Comparison of ENCODE assay signal across 32 cellular contexts in genomic region chr12:113892556-113892955, GRCh38.
"Had no signal": no experiment of that assay in that cellular context is flagged by ENCODE, and none has a peak within 500 bp of the region (broad histone marks: within the 10 kb centered on the region; RNA-seq: fewer than 3 reads in every experiment).

No MANE protein-coding gene starts in this region.

- H3K4me3 Mint-ChIP-seq: activated CD4-positive, alpha-beta memory T cell treated with anti-CD3 and anti-CD28 coated beads for 36 hours; activated CD4-positive, alpha-beta T cell treated with anti-CD3 and anti-CD28 coated beads for 36 hours; activated CD4-positive, alpha-beta T cell treated with anti-CD3 and anti-CD28 coated beads, Interleukin-2, amount 10 ng/mL, durations not matched to agents 24 days and 14 days; activated CD8-positive, alpha-beta memory T cell treated with anti-CD3 and anti-CD28 coated beads, Interleukin-2, amount 10 ng/mL, durations not matched to agents 7 days and 5 days; activated CD8-positive, alpha-beta T cell treated with anti-CD3 and anti-CD28 coated beads, Interleukin-2, amount 10 ng/mL, durations not matched to agents 7 days and 5 days; activated naive CD4-positive, alpha-beta T cell treated with anti-CD3 and anti-CD28 coated beads, Interleukin-2, amount 10 ng/mL, durations not matched to agents 7 days and 5 days; activated naive CD8-positive, alpha-beta T cell treated with anti-CD3 and anti-CD28 coated beads, Interleukin-2, amount 10 ng/mL, durations not matched to agents 7 days and 5 days; activated T-helper 1 cell treated with anti-CD3 and anti-CD28 coated beads, Interleukin-12 subunit alpha, Interleukin-12 subunit beta, Interleukin-2, Interleukin-4 antibody, amounts not matched to agents 30 ng/mL and 10 ng/mL and 1 ng/mL, durations not matched to agents 14 hours and 24 hours and 36 hours; brain; dendritic cell treated with granulocyte-macrophage colony-stimulating factor and Interleukin-4, amounts not matched to agents 40 ng/mL and 50 ng/mL, for 4 days had no signal

- H3K27me3 ChIP-seq: ascending aorta, breast epithelium, cardiac muscle cell, dorsolateral prefrontal cortex, esophagus muscularis mucosa, foreskin keratinocyte, gastrocnemius medialis, heart left ventricle had no signal

- H3K36me3 Mint-ChIP-seq: activated CD8-positive, alpha-beta memory T cell treated with anti-CD3 and anti-CD28 coated beads, Interleukin-2, amount 10 ng/mL, durations not matched to agents 7 days and 5 days; activated naive CD4-positive, alpha-beta T cell treated with anti-CD3 and anti-CD28 coated beads, Interleukin-2, amount 10 ng/mL, durations not matched to agents 7 days and 5 days; brain had no signal

- H3K27ac ChIP-seq: ascending aorta, cardiac muscle cell, coronary artery, dorsolateral prefrontal cortex, esophagus muscularis mucosa, foreskin keratinocyte, gastrocnemius medialis, heart left ventricle had no signal

- H3K9me3 Mint-ChIP-seq: activated CD4-positive, alpha-beta memory T cell treated with anti-CD3 and anti-CD28 coated beads for 36 hours; activated CD4-positive, alpha-beta T cell treated with anti-CD3 and anti-CD28 coated beads, Interleukin-2, amount 10 ng/mL, durations not matched to agents 24 days and 14 days; activated naive CD4-positive, alpha-beta T cell treated with anti-CD3 and anti-CD28 coated beads, Interleukin-2, amount 10 ng/mL, durations not matched to agents 7 days and 5 days; activated naive CD4-positive, alpha-beta T cell treated with anti-CD3 and anti-CD28 coated beads, Interleukin-2, amount 50 U/mL, for 72 hours; activated naive CD8-positive, alpha-beta T cell treated with anti-CD3 and anti-CD28 coated beads, Interleukin-2, amount 10 ng/mL, durations not matched to agents 7 days and 5 days; activated T-helper 1 cell treated with anti-CD3 and anti-CD28 coated beads, Interleukin-12 subunit alpha, Interleukin-12 subunit beta, Interleukin-2, Interleukin-4 antibody, amounts not matched to agents 30 ng/mL and 10 ng/mL and 1 ng/mL, durations not matched to agents 14 hours and 24 hours and 36 hours; dendritic cell treated with granulocyte-macrophage colony-stimulating factor and Interleukin-4, amounts not matched to agents 40 ng/mL and 50 ng/mL, for 4 days had no signal

- H3K27me3 Mint-ChIP-seq: activated CD4-positive, alpha-beta memory T cell treated with anti-CD3 and anti-CD28 coated beads for 36 hours; activated CD4-positive, alpha-beta T cell treated with anti-CD3 and anti-CD28 coated beads for 36 hours; activated CD4-positive, alpha-beta T cell treated with anti-CD3 and anti-CD28 coated beads, Interleukin-2, amount 10 ng/mL, durations not matched to agents 24 days and 14 days; activated CD8-positive, alpha-beta memory T cell treated with anti-CD3 and anti-CD28 coated beads, Interleukin-2, amount 10 ng/mL, durations not matched to agents 7 days and 5 days; activated naive CD4-positive, alpha-beta T cell treated with anti-CD3 and anti-CD28 coated beads, Interleukin-2, amount 10 ng/mL, durations not matched to agents 7 days and 5 days; activated naive CD8-positive, alpha-beta T cell treated with anti-CD3 and anti-CD28 coated beads, Interleukin-2, amount 10 ng/mL, durations not matched to agents 7 days and 5 days; brain; dendritic cell treated with granulocyte-macrophage colony-stimulating factor and Interleukin-4, amounts not matched to agents 40 ng/mL and 50 ng/mL, for 4 days had no signal

- H3K4me1 ChIP-seq: ascending aorta, foreskin keratinocyte, gastrocnemius medialis, heart left ventricle had no signal

- H3K36me3 ChIP-seq: breast epithelium, cardiac muscle cell had no signal

- H3K4me1 Mint-ChIP-seq: activated CD4-positive, alpha-beta T cell treated with anti-CD3 and anti-CD28 coated beads for 36 hours; activated CD8-positive, alpha-beta memory T cell treated with anti-CD3 and anti-CD28 coated beads, Interleukin-2, amount 10 ng/mL, durations not matched to agents 7 days and 5 days; activated naive CD4-positive, alpha-beta T cell treated with anti-CD3 and anti-CD28 coated beads, Interleukin-2, amount 10 ng/mL, durations not matched to agents 7 days and 5 days; activated naive CD8-positive, alpha-beta T cell treated with anti-CD3 and anti-CD28 coated beads, Interleukin-2, amount 10 ng/mL, durations not matched to agents 7 days and 5 days had no signal

- H3K4me3 ChIP-seq: ascending aorta, breast epithelium, cardiac muscle cell, coronary artery, dorsolateral prefrontal cortex, esophagus muscularis mucosa, gastrocnemius medialis, heart left ventricle had no signal

- ATAC-seq: activated CD8-positive, alpha-beta memory T cell treated with anti-CD3 and anti-CD28 coated beads, Interleukin-2, amount 10 ng/mL, durations not matched to agents 7 days and 5 days; activated CD8-positive, alpha-beta T cell treated with anti-CD3 and anti-CD28 coated beads, Interleukin-2, amount 10 ng/mL, durations not matched to agents 7 days and 5 days; foreskin keratinocyte; gastrocnemius medialis; heart left ventricle had no signal

- H3K27ac Mint-ChIP-seq: activated CD4-positive, alpha-beta memory T cell treated with anti-CD3 and anti-CD28 coated beads for 36 hours; activated CD4-positive, alpha-beta T cell treated with anti-CD3 and anti-CD28 coated beads for 36 hours; activated CD4-positive, alpha-beta T cell treated with anti-CD3 and anti-CD28 coated beads, Interleukin-2, amount 10 ng/mL, durations not matched to agents 24 days and 14 days; activated CD8-positive, alpha-beta memory T cell treated with anti-CD3 and anti-CD28 coated beads, Interleukin-2, amount 10 ng/mL, durations not matched to agents 7 days and 5 days; activated CD8-positive, alpha-beta T cell treated with anti-CD3 and anti-CD28 coated beads, Interleukin-2, amount 10 ng/mL, durations not matched to agents 7 days and 5 days; activated naive CD4-positive, alpha-beta T cell treated with anti-CD3 and anti-CD28 coated beads, Interleukin-2, amount 10 ng/mL, durations not matched to agents 7 days and 5 days; activated naive CD8-positive, alpha-beta T cell treated with anti-CD3 and anti-CD28 coated beads, Interleukin-2, amount 10 ng/mL, durations not matched to agents 7 days and 5 days; activated T-helper 1 cell treated with anti-CD3 and anti-CD28 coated beads, Interleukin-12 subunit alpha, Interleukin-12 subunit beta, Interleukin-2, Interleukin-4 antibody, amounts not matched to agents 30 ng/mL and 10 ng/mL and 1 ng/mL, durations not matched to agents 14 hours and 24 hours and 36 hours; dendritic cell treated with granulocyte-macrophage colony-stimulating factor and Interleukin-4, amounts not matched to agents 40 ng/mL and 50 ng/mL, for 4 days had no signal

- H3K9me3 ChIP-seq: ascending aorta, breast epithelium, esophagus muscularis mucosa, gastrocnemius medialis, heart left ventricle had no signal

- DNase-seq: activated CD4-positive, alpha-beta T cell treated with anti-CD3 and anti-CD28 coated beads, Interleukin-2, amount 10 ng/mL, durations not matched to agents 24 days and 14 days; activated CD4-positive, CD25-positive, alpha-beta regulatory T cell; activated CD4-positive, CD25-positive, alpha-beta regulatory T cell treated with anti-CD3 and anti-CD28 coated beads, Interleukin-2, amount 50 U/mL, for 72 hours; activated CD8-positive, alpha-beta memory T cell treated with anti-CD3 and anti-CD28 coated beads, Interleukin-2, amount 10 ng/mL, durations not matched to agents 7 days and 5 days; activated CD8-positive, alpha-beta memory T cell treated with anti-CD3 and anti-CD28 coated beads, Interleukin-2, amount 50 U/mL, for 4 hours; activated CD8-positive, alpha-beta T cell treated with anti-CD3 and anti-CD28 coated beads, Interleukin-2, amount 10 ng/mL, durations not matched to agents 7 days and 5 days; activated gamma-delta T cell; activated naive CD4-positive, alpha-beta T cell; activated naive CD4-positive, alpha-beta T cell treated with anti-CD3 and anti-CD28 coated beads, Interleukin-2, amount 10 ng/mL, durations not matched to agents 7 days and 5 days; activated naive CD8-positive, alpha-beta T cell treated with anti-CD3 and anti-CD28 coated beads, Interleukin-2, amount 10 ng/mL, durations not matched to agents 7 days and 5 days; activated T-cell treated with anti-CD3 and anti-CD28 coated beads, Interleukin-2, amount 50 U/mL, for 1 hour; activated T-cell treated with anti-CD3 and anti-CD28 coated beads, Interleukin-2, amount 50 U/mL, for 48 hours; central memory CD4-positive, alpha-beta T cell; cerebellar nuclear complex; dorsolateral prefrontal cortex; effector memory CD4-positive, alpha-beta T cell; erythroblast; foreskin keratinocyte; gastrocnemius medialis; glutamatergic neuron; heart left ventricle had no signal
